Comparison of ENCODE assay signal across 1 cellular context in the genomic region with DNA sequence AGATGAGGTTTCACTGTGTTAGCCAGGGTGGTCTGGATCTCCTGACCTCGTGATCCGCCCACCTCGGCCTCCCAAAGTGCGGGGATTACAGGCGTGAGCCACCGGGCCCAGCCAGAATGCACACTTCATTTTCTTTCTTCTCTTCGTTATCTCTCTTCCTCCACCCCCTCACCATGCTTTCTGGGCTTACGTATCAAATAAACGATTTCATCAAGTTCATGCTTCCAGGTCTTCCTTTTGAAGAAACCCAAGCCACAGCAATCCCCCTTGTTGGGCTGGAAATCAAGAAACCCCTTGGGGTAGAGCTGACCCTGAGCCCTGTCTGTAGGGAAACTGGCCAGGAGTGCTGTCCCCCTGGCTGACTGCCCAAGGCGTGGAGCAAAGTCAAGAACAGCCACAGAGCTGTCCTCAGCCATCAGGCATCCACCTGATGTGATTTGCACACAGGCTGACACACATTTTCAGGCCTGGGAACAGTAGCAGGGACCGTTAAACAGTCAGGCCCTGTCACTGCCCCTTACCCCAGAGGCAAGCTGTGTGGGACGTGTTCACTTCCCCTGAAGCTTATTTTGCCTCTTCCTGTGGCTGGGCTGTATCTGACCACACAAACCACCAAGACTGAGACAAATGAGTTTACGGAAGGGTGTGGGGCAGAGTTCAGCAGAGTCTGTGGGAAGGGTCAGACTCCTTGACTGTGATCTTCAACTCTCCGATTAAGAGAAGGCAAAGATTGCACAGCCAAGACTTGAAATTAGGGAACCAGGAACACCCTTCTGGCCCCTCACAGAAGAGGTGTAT.
A peak's percentile ranks its signal among the peaks of the same experiment; 100 is the strongest.
TF ChIP-seq lines count a peak whose summit lies in the region.

No MANE protein-coding gene starts in this region.

TF ChIP-seq in K562, 482 proteins besides CTCF, POLR2A, EP300 and RAD21 (continued from another document and continues in another):
- TF ChIP-seq, protein P1, sequence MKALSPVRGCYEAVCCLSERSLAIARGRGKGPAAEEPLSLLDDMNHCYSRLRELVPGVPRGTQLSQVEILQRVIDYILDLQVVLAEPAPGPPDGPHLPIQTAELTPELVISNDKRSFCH (CRISPR knock-in tag; IDR thresholded peaks at IDR 0.05): no peak
- TF ChIP-seq, protein P1 (tag; IDR thresholded peaks at IDR 0.05): 0 out of 2 replicates have a peak, but pooled peaks have one; percentile 64
- TF ChIP-seq ETV5 (CRISPR knock-in tag; IDR thresholded peaks at IDR 0.05; ENCODE audit: low read depth): peak; percentile 80
- TF ChIP-seq HES1 (IDR thresholded peaks at IDR 0.05; ENCODE audit: low read depth): peak; percentile 93
- TF ChIP-seq ZNF445 (CRISPR knock-in tag; IDR thresholded peaks at IDR 0.05; ENCODE audit: low read depth): no peak
- TF ChIP-seq HDAC1 (IDR thresholded peaks at IDR 0.05): peak in 1 of 2 experiments; percentile 85; a peak in 2 of 4 replicates
- TF ChIP-seq PTRF (tag; IDR thresholded peaks at IDR 0.05): no peak
- peak in 1 of 2 experiments; percentile 54; a peak in 1 of 4 replicates for TF ChIP-seq ETV6 (IDR thresholded peaks at IDR 0.05; ENCODE audit: borderline replicate concordance in 1 of 2, low read depth in 2 of 2, low read length in 1 of 2)
- TF ChIP-seq ETV6 (CRISPR knock-in tag; IDR thresholded peaks at IDR 0.05; ENCODE audit: borderline replicate concordance): no peak
- peak; percentile 67 for TF ChIP-seq SOX6 (IDR thresholded peaks at IDR 0.05)
- 0 out of 2 replicates have a peak, but pooled peaks have one; percentile 44 for TF ChIP-seq CBX1 (IDR thresholded peaks at IDR 0.05; ENCODE audit: low read depth)
- TF ChIP-seq ETV1 (tag; conservative IDR thresholded peaks at IDR 0.05; ENCODE audit: low read depth): peak; percentile 94
- TF ChIP-seq CREM (IDR thresholded peaks at IDR 0.05; ENCODE audit: low read depth): peak; percentile 58
- peak; percentile 94; the same call in 1 of the 2 replicates for TF ChIP-seq RNF2 (IDR thresholded peaks at IDR 0.05)
- peak; percentile 64 for TF ChIP-seq GABPA (tag; conservative IDR thresholded peaks at IDR 0.05; ENCODE audit: low read depth)
- no peak for TF ChIP-seq CCNT2 (IDR thresholded peaks at IDR 0.05; ENCODE audit: borderline replicate concordance, extremely low read depth, insufficient read length, low read depth, low read length)
- TF ChIP-seq ZNF77 (CRISPR knock-in tag; IDR thresholded peaks at IDR 0.05): no peak
- TF ChIP-seq NEUROD1 (IDR thresholded peaks at IDR 0.05; ENCODE audit: borderline replicate concordance, low read depth, low read length, partially characterized antibody): no peak
- TF ChIP-seq HDAC2 (IDR thresholded peaks at IDR 0.05): peak; percentile 70; the same call in 1 of the 2 replicates
- TF ChIP-seq, protein P2, sequence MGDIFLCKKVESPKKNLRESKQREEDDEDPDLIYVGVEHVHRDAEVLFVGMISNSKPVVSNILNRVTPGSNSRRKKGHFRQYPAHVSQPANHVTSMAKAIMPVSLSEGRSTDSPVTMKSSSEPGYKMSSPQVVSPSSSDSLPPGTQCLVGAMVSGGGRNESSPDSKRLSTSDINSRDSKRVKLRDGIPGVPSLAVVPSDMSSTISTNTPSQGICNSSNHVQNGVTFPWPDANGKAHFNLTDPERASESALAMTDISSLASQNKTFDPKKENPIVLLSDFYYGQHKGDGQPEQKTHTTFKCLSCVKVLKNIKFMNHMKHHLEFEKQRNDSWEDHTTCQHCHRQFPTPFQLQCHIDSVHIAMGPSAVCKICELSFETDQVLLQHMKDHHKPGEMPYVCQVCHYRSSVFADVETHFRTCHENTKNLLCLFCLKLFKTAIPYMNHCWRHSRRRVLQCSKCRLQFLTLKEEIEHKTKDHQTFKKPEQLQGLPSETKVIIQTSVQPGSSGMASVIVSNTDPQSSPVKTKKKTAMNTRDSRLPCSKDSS (IDR thresholded peaks at IDR 0.05; ENCODE audit: low read depth, partially characterized antibody): no peak
- TF ChIP-seq CBFA2T2 (conservative IDR thresholded peaks at IDR 0.05): peak; percentile 34
- TF ChIP-seq ATF7 (IDR thresholded peaks at IDR 0.05): 0 out of 2 replicates have a peak, but pooled peaks have one; percentile 36
- no peak for TF ChIP-seq ZNF655 (CRISPR knock-in tag; IDR thresholded peaks at IDR 0.05)
- peak; percentile 90; the same call in 1 of the 2 replicates for TF ChIP-seq RUNX1 (IDR thresholded peaks at IDR 0.05; ENCODE audit: low read depth)
- peak; percentile 98 for TF ChIP-seq CBFB (CRISPR knock-in tag; IDR thresholded peaks at IDR 0.05)
- TF ChIP-seq, protein P3, sequence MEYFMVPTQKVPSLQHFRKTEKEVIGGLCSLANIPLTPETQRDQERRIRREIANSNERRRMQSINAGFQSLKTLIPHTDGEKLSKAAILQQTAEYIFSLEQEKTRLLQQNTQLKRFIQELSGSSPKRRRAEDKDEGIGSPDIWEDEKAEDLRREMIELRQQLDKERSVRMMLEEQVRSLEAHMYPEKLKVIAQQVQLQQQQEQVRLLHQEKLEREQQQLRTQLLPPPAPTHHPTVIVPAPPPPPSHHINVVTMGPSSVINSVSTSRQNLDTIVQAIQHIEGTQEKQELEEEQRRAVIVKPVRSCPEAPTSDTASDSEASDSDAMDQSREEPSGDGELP (CRISPR knock-in tag; IDR thresholded peaks at IDR 0.05; ENCODE audit: borderline replicate concordance): peak; percentile 53; the same call in 1 of the 2 replicates
- peak; percentile 64 for TF ChIP-seq NCOR1 (IDR thresholded peaks at IDR 0.05)
- TF ChIP-seq TEAD4 (IDR thresholded peaks at IDR 0.05; ENCODE audit: low read length): peak; percentile 51; the same call in 1 of the 2 replicates
- no peak for TF ChIP-seq TEAD4 (CRISPR knock-in tag; IDR thresholded peaks at IDR 0.05; ENCODE audit: borderline replicate concordance)
- no peak for TF ChIP-seq KAT8 (IDR thresholded peaks at IDR 0.05; ENCODE audit: low read depth)
- TF ChIP-seq TBL1XR1 (IDR thresholded peaks at IDR 0.05; ENCODE audit: low read length in 2 of 2): peak in 1 of 2 experiments; percentile 45; a peak in 1 of 4 replicates
- TF ChIP-seq RAD51 (IDR thresholded peaks at IDR 0.05; ENCODE audit: borderline replicate concordance, low read depth): no peak
- peak; percentile 58; the same call in 1 of the 2 replicates for TF ChIP-seq JUND (IDR thresholded peaks at IDR 0.05; ENCODE audit: borderline replicate concordance, low read depth, low read length)
- 0 out of 3 replicates have a peak, but pooled peaks have one; percentile 8 for TF ChIP-seq JUND (tag; IDR thresholded peaks at IDR 0.05; ENCODE audit: borderline replicate concordance, low read depth, low read length)
- TF ChIP-seq TARDBP (IDR thresholded peaks at IDR 0.05): no peak
- peak; percentile 89 for TF ChIP-seq MEIS2 (IDR thresholded peaks at IDR 0.05; ENCODE audit: partially characterized antibody)
- TF ChIP-seq, protein P4, sequence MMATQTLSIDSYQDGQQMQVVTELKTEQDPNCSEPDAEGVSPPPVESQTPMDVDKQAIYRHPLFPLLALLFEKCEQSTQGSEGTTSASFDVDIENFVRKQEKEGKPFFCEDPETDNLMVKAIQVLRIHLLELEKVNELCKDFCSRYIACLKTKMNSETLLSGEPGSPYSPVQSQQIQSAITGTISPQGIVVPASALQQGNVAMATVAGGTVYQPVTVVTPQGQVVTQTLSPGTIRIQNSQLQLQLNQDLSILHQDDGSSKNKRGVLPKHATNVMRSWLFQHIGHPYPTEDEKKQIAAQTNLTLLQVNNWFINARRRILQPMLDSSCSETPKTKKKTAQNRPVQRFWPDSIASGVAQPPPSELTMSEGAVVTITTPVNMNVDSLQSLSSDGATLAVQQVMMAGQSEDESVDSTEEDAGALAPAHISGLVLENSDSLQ (IDR thresholded peaks at IDR 0.05): peak; percentile 81
- no peak for TF ChIP-seq CBX2 (IDR thresholded peaks at IDR 0.05; ENCODE audit: insufficient read depth, low read length, poor library complexity, severe bottlenecking)
- TF ChIP-seq SMARCE1 (IDR thresholded peaks at IDR 0.05): peak; percentile 44; the same call in 1 of the 2 replicates
- TF ChIP-seq LEF1 (IDR thresholded peaks at IDR 0.05): peak; percentile 71; the same call in 1 of the 2 replicates
- 0 out of 4 replicates have a peak, but pooled peaks of 1 of the 2 experiments have one; percentile 33 for TF ChIP-seq MAZ (CRISPR knock-in tag; conservative IDR thresholded peaks at IDR 0.05 in 1 of 2, IDR thresholded peaks at IDR 0.05 in 1 of 2)
- no peak for TF ChIP-seq MTF1 (CRISPR knock-in tag; IDR thresholded peaks at IDR 0.05; ENCODE audit: borderline replicate concordance)
- TF ChIP-seq SPI1 (IDR thresholded peaks at IDR 0.05; ENCODE audit: borderline replicate concordance, low read depth, low read length): peak; percentile 58; the same call in 1 of the 2 replicates
- TF ChIP-seq TCF3 (CRISPR knock-in tag; IDR thresholded peaks at IDR 0.05): peak; percentile 49
- no peak for TF ChIP-seq KAT7 (CRISPR knock-in tag; IDR thresholded peaks at IDR 0.05; ENCODE audit: borderline replicate concordance)
- no peak for TF ChIP-seq ZNF584 (CRISPR knock-in tag; IDR thresholded peaks at IDR 0.05; ENCODE audit: low read depth)
- TF ChIP-seq, protein P5, sequence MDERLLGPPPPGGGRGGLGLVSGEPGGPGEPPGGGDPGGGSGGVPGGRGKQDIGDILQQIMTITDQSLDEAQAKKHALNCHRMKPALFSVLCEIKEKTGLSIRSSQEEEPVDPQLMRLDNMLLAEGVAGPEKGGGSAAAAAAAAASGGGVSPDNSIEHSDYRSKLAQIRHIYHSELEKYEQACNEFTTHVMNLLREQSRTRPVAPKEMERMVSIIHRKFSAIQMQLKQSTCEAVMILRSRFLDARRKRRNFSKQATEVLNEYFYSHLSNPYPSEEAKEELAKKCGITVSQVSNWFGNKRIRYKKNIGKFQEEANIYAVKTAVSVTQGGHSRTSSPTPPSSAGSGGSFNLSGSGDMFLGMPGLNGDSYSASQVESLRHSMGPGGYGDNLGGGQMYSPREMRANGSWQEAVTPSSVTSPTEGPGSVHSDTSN (CRISPR knock-in tag; IDR thresholded peaks at IDR 0.05; ENCODE audit: low read depth): no peak
- TF ChIP-seq, protein P5 (tag; conservative IDR thresholded peaks at IDR 0.05; ENCODE audit: low read depth): peak; percentile 65; the same call in 1 of the 2 replicates
- no peak for TF ChIP-seq CHAMP1 (IDR thresholded peaks at IDR 0.05)
- TF ChIP-seq EGR1 (conservative IDR thresholded peaks at IDR 0.05): peak; percentile 44; the same call in 1 of the 2 replicates
- TF ChIP-seq, protein P6, sequence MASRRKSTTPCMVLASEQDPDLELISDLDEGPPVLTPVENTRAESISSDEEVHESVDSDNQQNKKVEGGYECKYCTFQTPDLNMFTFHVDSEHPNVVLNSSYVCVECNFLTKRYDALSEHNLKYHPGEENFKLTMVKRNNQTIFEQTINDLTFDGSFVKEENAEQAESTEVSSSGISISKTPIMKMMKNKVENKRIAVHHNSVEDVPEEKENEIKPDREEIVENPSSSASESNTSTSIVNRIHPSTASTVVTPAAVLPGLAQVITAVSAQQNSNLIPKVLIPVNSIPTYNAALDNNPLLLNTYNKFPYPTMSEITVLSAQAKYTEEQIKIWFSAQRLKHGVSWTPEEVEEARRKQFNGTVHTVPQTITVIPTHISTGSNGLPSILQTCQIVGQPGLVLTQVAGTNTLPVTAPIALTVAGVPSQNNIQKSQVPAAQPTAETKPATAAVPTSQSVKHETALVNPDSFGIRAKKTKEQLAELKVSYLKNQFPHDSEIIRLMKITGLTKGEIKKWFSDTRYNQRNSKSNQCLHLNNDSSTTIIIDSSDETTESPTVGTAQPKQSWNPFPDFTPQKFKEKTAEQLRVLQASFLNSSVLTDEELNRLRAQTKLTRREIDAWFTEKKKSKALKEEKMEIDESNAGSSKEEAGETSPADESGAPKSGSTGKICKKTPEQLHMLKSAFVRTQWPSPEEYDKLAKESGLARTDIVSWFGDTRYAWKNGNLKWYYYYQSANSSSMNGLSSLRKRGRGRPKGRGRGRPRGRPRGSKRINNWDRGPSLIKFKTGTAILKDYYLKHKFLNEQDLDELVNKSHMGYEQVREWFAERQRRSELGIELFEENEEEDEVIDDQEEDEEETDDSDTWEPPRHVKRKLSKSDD (conservative IDR thresholded peaks at IDR 0.05; ENCODE audit: low read length): no peak
- no peak for TF ChIP-seq ZC3H8 (IDR thresholded peaks at IDR 0.05)
